ENCODE assay signal across 8 cellular contexts in the genomic region with DNA sequence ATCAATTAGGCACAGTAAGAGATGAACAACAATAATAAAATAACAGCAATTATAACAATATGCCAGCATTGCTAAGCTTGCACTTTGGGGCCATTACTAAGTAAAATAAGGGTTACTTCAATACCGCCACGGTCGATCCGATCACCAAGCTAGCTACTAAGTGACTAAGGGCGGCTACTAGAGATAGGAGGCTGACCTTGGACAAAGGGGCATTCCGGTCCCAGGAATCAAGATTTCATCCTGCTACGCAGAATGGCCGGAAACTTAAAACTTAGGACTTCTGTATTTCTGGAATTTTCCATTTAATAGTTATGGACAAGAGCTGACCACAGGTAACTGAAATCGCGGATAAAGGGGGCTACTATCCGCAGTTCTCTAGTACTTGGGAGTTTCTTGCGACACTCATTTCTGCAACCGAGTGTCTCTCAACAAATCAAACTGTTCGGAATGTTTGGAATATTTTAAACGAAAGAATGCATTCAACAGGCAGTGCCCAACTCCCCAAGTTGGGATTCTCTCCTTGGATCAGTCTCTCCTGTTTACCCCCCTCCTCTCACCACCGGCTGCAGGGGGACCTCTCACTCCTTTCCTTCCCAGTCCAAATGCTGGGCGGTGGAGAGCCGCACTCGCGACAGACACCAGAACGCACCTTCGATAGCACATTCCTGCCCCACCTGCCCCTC. TPM values are rescaled to one million over a fixed set of nuclear protein-coding genes. Genes with fewer than 3 reads are reported as not detected.
DNase-seq lines count a peak whose midpoint lies in the region; ATAC-seq, FAIRE-seq and TF ChIP-seq lines count a peak whose summit lies in the region.

No MANE protein-coding gene starts in this region.

- no peaks in the 10 kb centered on the region for H3K36me3 Mint-ChIP-seq in naive thymus-derived CD8-positive, alpha-beta T cell

- FAIRE-seq in RCC 7860 (lab: Jason Lieb, UNC) (peak; percentile 18), H54 (lab: Jason Lieb, UNC) (no peak)

- DNase-seq in RCC 7860 (ENCODE audit: low spot score), result peak; percentile 9
- DNase-seq in epithelial cell of proximal tubule (ENCODE audit: low read depth), result no peak
- peak in 1 of 10 donors; percentile 10 for DNase-seq in naive thymus-derived CD8-positive, alpha-beta T cell
- no peak for DNase-seq in stimulated activated naive CD4-positive, alpha-beta T cell treated with Interleukin-2 at 50 U/mL for 16 hours (lab: John Stamatoyannopoulos, UW)
- no peak for DNase-seq in NOMO-1 treated with DMSO at 0.1 percent for 48 hours (lab: John Stamatoyannopoulos, UW; ENCODE audit: unreplicated experiment)
- DNase-seq in DMS153 (lab: John Stamatoyannopoulos, UW), result no peak
- DNase-seq in H54 (ENCODE audit: insufficient read length, low spot score), result no peak

- H3K4me3 Mint-ChIP-seq in naive thymus-derived CD8-positive, alpha-beta T cell, result peak overlapping the region; percentile 82 to 98 (median 94)

- H3K4me1 Mint-ChIP-seq in naive thymus-derived CD8-positive, alpha-beta T cell, result peaks cover 24 to 45% (median 35%) of the 10 kb centered on the region in 4 donors

- POLR2A ChIA-PET in naive thymus-derived CD8-positive, alpha-beta T cell (lab: Charles Lee), result no interaction called here

- H3K27me3 Mint-ChIP-seq in naive thymus-derived CD8-positive, alpha-beta T cell, result peaks cover 0 to 20% (median 0%) of the 10 kb centered on the region in 5 donors

- no peak for TF ChIP-seq CTCF in epithelial cell of proximal tubule (conservative IDR thresholded peaks at IDR 0.05; ENCODE audit: low read depth, low read length)

- peak; percentile 8 for ATAC-seq in GM19438 (IDR thresholded peaks at IDR 0.05; ENCODE audit: low read depth, unreplicated experiment)
- no peak for ATAC-seq in naive thymus-derived CD8-positive, alpha-beta T cell

- no peak for TF ChIP-seq POLR2A in H54 (IDR thresholded peaks at IDR 0.05; ENCODE audit: low read depth, low read length)

- peak overlapping the region; percentile 96 for H3K4me3 ChIP-seq in epithelial cell of proximal tubule (ENCODE audit: low read depth, low read length)

- no peaks in the 10 kb centered on the region for H3K9me3 Mint-ChIP-seq in naive thymus-derived CD8-positive, alpha-beta T cell

- peak overlapping the region in 9 of 10 donors; percentile 63 to 99 (median 87) for H3K27ac Mint-ChIP-seq in naive thymus-derived CD8-positive, alpha-beta T cell

RNA-seq across cellular contexts. Expression of a gene that starts 0.6 kb away (rescaled TPM):
- total RNA-seq in epithelial cell of proximal tubule, result 12.7 and 13.0 TPM in 2 replicates
- total RNA-seq in naive thymus-derived CD8-positive, alpha-beta T cell, result 10 to 100 TPM in 1 of 2 experiments, 1 to 10 TPM in 1; 9.8 to 13.1 TPM
- polyA plus RNA-seq in naive thymus-derived CD8-positive, alpha-beta T cell, result 10 to 100 TPM; 23.3 to 40.2 (median 25.8) TPM

RNA-seq across cellular contexts. Expression of a gene that starts 44.8 kb away (rescaled TPM):
- total RNA-seq in epithelial cell of proximal tubule, result 3.8 and 6.4 TPM in 2 replicates
- total RNA-seq in naive thymus-derived CD8-positive, alpha-beta T cell, result 1 to 10 TPM; 4.8 to 5.0 TPM
- polyA plus RNA-seq in naive thymus-derived CD8-positive, alpha-beta T cell, result 1 to 10 TPM; 2.5 to 4.3 (median 2.7) TPM

RNA-seq across cellular contexts. Expression of a gene that starts 47.4 kb away (rescaled TPM):
- not detected in 2 replicates for total RNA-seq in epithelial cell of proximal tubule
- not detected for total RNA-seq in naive thymus-derived CD8-positive, alpha-beta T cell
- under 1 TPM in 1 of 3 donors, not detected in 2; 0.43 TPM for polyA plus RNA-seq in naive thymus-derived CD8-positive, alpha-beta T cell
